In genomic region chr17:75666959-75667790, GRCh38 we compare ENCODE assay signal across 1 cellular context.
A peak's percentile ranks its signal among the peaks of the same experiment; 100 is the strongest.
TF ChIP-seq lines count a peak whose summit lies in the region.

Gene RECQL5, minus strand, starts transcription at chr17:75667154. Its CDS starts 597 bp downstream, at chr17:75666557.
Gene SAP30BP, plus strand, starts transcription at chr17:75667338. Its CDS starts 35 bp downstream, at chr17:75667373.

TF ChIP-seq in HepG2, 621 proteins besides CTCF, POLR2A, EP300 and RAD21 (continued from another document and continues in another):
- TF ChIP-seq, protein P1, sequence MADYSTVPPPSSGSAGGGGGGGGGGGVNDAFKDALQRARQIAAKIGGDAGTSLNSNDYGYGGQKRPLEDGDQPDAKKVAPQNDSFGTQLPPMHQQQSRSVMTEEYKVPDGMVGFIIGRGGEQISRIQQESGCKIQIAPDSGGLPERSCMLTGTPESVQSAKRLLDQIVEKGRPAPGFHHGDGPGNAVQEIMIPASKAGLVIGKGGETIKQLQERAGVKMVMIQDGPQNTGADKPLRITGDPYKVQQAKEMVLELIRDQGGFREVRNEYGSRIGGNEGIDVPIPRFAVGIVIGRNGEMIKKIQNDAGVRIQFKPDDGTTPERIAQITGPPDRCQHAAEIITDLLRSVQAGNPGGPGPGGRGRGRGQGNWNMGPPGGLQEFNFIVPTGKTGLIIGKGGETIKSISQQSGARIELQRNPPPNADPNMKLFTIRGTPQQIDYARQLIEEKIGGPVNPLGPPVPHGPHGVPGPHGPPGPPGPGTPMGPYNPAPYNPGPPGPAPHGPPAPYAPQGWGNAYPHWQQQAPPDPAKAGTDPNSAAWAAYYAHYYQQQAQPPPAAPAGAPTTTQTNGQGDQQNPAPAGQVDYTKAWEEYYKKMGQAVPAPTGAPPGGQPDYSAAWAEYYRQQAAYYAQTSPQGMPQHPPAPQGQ (CRISPR knock-in tag; IDR thresholded peaks at IDR 0.05; ENCODE audit: borderline replicate concordance) = 0 out of 2 replicates have a peak, but pooled peaks have one; percentile 65
- TF ChIP-seq NFIC (IDR thresholded peaks at IDR 0.05; ENCODE audit: low read length) = peak; percentile 61; the same call in 1 of the 2 replicates
- 0 out of 2 replicates have a peak, but pooled peaks have one; percentile 86 for TF ChIP-seq ZNF224 (CRISPR knock-in tag; IDR thresholded peaks at IDR 0.05)
- peak; percentile 51; the same call in 1 of the 2 replicates for TF ChIP-seq ZSCAN12 (CRISPR knock-in tag; IDR thresholded peaks at IDR 0.05)
- TF ChIP-seq, protein P2, sequence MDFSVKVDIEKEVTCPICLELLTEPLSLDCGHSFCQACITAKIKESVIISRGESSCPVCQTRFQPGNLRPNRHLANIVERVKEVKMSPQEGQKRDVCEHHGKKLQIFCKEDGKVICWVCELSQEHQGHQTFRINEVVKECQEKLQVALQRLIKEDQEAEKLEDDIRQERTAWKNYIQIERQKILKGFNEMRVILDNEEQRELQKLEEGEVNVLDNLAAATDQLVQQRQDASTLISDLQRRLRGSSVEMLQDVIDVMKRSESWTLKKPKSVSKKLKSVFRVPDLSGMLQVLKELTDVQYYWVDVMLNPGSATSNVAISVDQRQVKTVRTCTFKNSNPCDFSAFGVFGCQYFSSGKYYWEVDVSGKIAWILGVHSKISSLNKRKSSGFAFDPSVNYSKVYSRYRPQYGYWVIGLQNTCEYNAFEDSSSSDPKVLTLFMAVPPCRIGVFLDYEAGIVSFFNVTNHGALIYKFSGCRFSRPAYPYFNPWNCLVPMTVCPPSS (IDR thresholded peaks at IDR 0.05) = no peak
- TF ChIP-seq SMARCC2 (IDR thresholded peaks at IDR 0.05) = no peak
- TF ChIP-seq SMAD3 (CRISPR knock-in tag; IDR thresholded peaks at IDR 0.05) = peak; percentile 72; the same call in 1 of the 2 replicates
- no peak for TF ChIP-seq ZNF619 (CRISPR knock-in tag; IDR thresholded peaks at IDR 0.05)
- TF ChIP-seq ZNF496 (CRISPR knock-in tag; IDR thresholded peaks at IDR 0.05; ENCODE audit: insufficient replicate concordance) = no peak
- TF ChIP-seq IRF1 (CRISPR knock-in tag; IDR thresholded peaks at IDR 0.05; ENCODE audit: low read depth) = no peak
- TF ChIP-seq GATAD1 (CRISPR knock-in tag; IDR thresholded peaks at IDR 0.05) = peak; percentile 100
- TF ChIP-seq CREB3 (CRISPR knock-in tag; IDR thresholded peaks at IDR 0.05) = no peak
- peak; percentile 27 for TF ChIP-seq TBL1XR1 (IDR thresholded peaks at IDR 0.05; ENCODE audit: borderline replicate concordance, low read length, partially characterized antibody)
- TF ChIP-seq REL (CRISPR knock-in tag; conservative IDR thresholded peaks at IDR 0.05) = no peak
- TF ChIP-seq, protein P3, sequence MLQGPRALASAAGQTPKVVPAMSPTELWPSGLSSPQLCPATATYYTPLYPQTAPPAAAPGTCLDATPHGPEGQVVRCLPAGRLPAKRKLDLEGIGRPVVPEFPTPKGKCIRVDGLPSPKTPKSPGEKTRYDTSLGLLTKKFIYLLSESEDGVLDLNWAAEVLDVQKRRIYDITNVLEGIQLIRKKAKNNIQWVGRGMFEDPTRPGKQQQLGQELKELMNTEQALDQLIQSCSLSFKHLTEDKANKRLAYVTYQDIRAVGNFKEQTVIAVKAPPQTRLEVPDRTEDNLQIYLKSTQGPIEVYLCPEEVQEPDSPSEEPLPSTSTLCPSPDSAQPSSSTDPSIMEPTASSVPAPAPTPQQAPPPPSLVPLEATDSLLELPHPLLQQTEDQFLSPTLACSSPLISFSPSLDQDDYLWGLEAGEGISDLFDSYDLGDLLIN (CRISPR knock-in tag; IDR thresholded peaks at IDR 0.05; ENCODE audit: borderline replicate concordance) = no peak; the same call in 1 of the 2 replicates
- TF ChIP-seq SYNCRIP (IDR thresholded peaks at IDR 0.05; ENCODE audit: insufficient read depth, low read depth, low read length) = no peak
- peak; percentile 63 for TF ChIP-seq ZBTB7B (CRISPR knock-in tag; IDR thresholded peaks at IDR 0.05)
- TF ChIP-seq SP1 (IDR thresholded peaks at IDR 0.05) = no peak
- TF ChIP-seq SP1 (CRISPR knock-in tag; IDR thresholded peaks at IDR 0.05) = peak; percentile 82
- no peak for TF ChIP-seq ZNF616 (CRISPR knock-in tag; IDR thresholded peaks at IDR 0.05; ENCODE audit: low read depth)
- TF ChIP-seq ZIK1 (CRISPR knock-in tag; IDR thresholded peaks at IDR 0.05; ENCODE audit: borderline replicate concordance, low read depth) = no peak
- TF ChIP-seq MIER3 (CRISPR knock-in tag; IDR thresholded peaks at IDR 0.05; ENCODE audit: borderline replicate concordance) = no peak; the same call in none of the 2 replicates
- peak; percentile 59 for TF ChIP-seq HNRNPLL (IDR thresholded peaks at IDR 0.05; ENCODE audit: low read depth, low read length, poor library complexity, severe bottlenecking)
- TF ChIP-seq ZNF766 (CRISPR knock-in tag; IDR thresholded peaks at IDR 0.05; ENCODE audit: borderline replicate concordance) = 0 out of 2 replicates have a peak, but pooled peaks have one; percentile 18
- TF ChIP-seq ATF7-NPFF (CRISPR knock-in tag; IDR thresholded peaks at IDR 0.05; ENCODE audit: low read depth) = no peak
- TF ChIP-seq CREM (IDR thresholded peaks at IDR 0.05) = peak; percentile 100
- TF ChIP-seq CREM (CRISPR knock-in tag; IDR thresholded peaks at IDR 0.05) = peak; percentile 71
- TF ChIP-seq ZNF737 (CRISPR knock-in tag; IDR thresholded peaks at IDR 0.05; ENCODE audit: borderline replicate concordance) = peak; percentile 77; the same call in 1 of the 2 replicates
- TF ChIP-seq ZFP36L1 (CRISPR knock-in tag; IDR thresholded peaks at IDR 0.05) = no peak
- TF ChIP-seq ZNF687 (CRISPR knock-in tag; IDR thresholded peaks at IDR 0.05) = peak; percentile 77
- TF ChIP-seq ZFP62 (CRISPR knock-in tag; IDR thresholded peaks at IDR 0.05) = no peak
- TF ChIP-seq, protein P4, sequence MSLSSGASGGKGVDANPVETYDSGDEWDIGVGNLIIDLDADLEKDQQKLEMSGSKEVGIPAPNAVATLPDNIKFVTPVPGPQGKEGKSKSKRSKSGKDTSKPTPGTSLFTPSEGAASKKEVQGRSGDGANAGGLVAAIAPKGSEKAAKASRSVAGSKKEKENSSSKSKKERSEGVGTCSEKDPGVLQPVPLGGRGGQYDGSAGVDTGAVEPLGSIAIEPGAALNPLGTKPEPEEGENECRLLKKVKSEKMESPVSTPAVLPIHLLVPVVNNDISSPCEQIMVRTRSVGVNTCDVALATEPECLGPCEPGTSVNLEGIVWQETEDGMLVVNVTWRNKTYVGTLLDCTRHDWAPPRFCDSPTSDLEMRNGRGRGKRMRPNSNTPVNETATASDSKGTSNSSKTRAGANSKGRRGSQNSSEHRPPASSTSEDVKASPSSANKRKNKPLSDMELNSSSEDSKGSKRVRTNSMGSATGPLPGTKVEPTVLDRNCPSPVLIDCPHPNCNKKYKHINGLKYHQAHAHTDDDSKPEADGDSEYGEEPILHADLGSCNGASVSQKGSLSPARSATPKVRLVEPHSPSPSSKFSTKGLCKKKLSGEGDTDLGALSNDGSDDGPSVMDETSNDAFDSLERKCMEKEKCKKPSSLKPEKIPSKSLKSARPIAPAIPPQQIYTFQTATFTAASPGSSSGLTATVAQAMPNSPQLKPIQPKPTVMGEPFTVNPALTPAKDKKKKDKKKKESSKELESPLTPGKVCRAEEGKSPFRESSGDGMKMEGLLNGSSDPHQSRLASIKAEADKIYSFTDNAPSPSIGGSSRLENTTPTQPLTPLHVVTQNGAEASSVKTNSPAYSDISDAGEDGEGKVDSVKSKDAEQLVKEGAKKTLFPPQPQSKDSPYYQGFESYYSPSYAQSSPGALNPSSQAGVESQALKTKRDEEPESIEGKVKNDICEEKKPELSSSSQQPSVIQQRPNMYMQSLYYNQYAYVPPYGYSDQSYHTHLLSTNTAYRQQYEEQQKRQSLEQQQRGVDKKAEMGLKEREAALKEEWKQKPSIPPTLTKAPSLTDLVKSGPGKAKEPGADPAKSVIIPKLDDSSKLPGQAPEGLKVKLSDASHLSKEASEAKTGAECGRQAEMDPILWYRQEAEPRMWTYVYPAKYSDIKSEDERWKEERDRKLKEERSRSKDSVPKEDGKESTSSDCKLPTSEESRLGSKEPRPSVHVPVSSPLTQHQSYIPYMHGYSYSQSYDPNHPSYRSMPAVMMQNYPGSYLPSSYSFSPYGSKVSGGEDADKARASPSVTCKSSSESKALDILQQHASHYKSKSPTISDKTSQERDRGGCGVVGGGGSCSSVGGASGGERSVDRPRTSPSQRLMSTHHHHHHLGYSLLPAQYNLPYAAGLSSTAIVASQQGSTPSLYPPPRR (CRISPR knock-in tag; IDR thresholded peaks at IDR 0.05; ENCODE audit: borderline replicate concordance) = no peak
- TF ChIP-seq HMGXB4 (CRISPR knock-in tag; IDR thresholded peaks at IDR 0.05; ENCODE audit: borderline replicate concordance in 1 of 2, low read depth in 1 of 2) = peak in 1 of 2 experiments; percentile 79; a peak in 3 of 4 replicates
- TF ChIP-seq AHR (CRISPR knock-in tag; IDR thresholded peaks at IDR 0.05) = no peak
- TF ChIP-seq RBM22 (optimal IDR thresholded peaks at IDR 0.05; ENCODE audit: low read length) = peak; percentile 28
- no peak for TF ChIP-seq ZNF234 (CRISPR knock-in tag; conservative IDR thresholded peaks at IDR 0.05)
- no peak for TF ChIP-seq ZFYVE20 (CRISPR knock-in tag; IDR thresholded peaks at IDR 0.05; ENCODE audit: borderline replicate concordance, low read depth)
- peak; percentile 96 for TF ChIP-seq THAP11 (CRISPR knock-in tag; IDR thresholded peaks at IDR 0.05)
- no peak for TF ChIP-seq ZNF451 (CRISPR knock-in tag; IDR thresholded peaks at IDR 0.05)
- no peak for TF ChIP-seq ZUFSP (CRISPR knock-in tag; IDR thresholded peaks at IDR 0.05; ENCODE audit: borderline replicate concordance)
- peak; percentile 65; the same call in 1 of the 2 replicates for TF ChIP-seq MXD1 (CRISPR knock-in tag; IDR thresholded peaks at IDR 0.05)
- no peak for TF ChIP-seq ATAD3A (CRISPR knock-in tag; IDR thresholded peaks at IDR 0.05)
- TF ChIP-seq TAF1 (CRISPR knock-in tag; IDR thresholded peaks at IDR 0.05) = peak; percentile 83
- no peak for TF ChIP-seq PRPF4 (IDR thresholded peaks at IDR 0.05; ENCODE audit: low read depth, low read length, poor library complexity, severe bottlenecking)
